Comparison of ENCODE assay signal across 8 cellular contexts in genomic region chr22:49992921-49993648, GRCh38. TPM values are rescaled to one million over a fixed set of nuclear protein-coding genes. Genes with fewer than 3 reads are reported as not detected.
DNase-seq lines count a peak whose midpoint lies in the region; ATAC-seq, FAIRE-seq and TF ChIP-seq lines count a peak whose summit lies in the region.

No MANE protein-coding gene starts in this region.

- peak overlapping the region; percentile 52 to 74; a peak in 5 of 6 replicates for H3K27ac ChIP-seq in A549
- no peak overlapping the region for H3K27ac ChIP-seq in SK-N-SH (ENCODE audit: low read depth in 2 of 2, low read length in 1 of 2)

- peak; percentile 60 for TF ChIP-seq CTCF in A549 (IDR thresholded peaks at IDR 0.05)
- TF ChIP-seq CTCF in SK-N-SH (IDR thresholded peaks at IDR 0.05), result peak; percentile 57

- POLR2A ChIA-PET in A549 (lab: Yijun Ruan, JAX) (no interaction called here), SK-N-SH (lab: Yijun Ruan, JAX) (no interaction called here)

- H3K4me3 ChIP-seq in A549 (no peak overlapping the region), SK-N-SH (ENCODE audit: low read depth in 2 of 2, low read length in 1 of 2) (no peak overlapping the region), adipocyte (ENCODE audit: low read length) (no peak overlapping the region)

- CTCF ChIA-PET in A549 (lab: Yijun Ruan, JAX), result interaction anchor here (0.6 to 6.5 kb wide), 17 partner anchors 9 to 683 kb away, joined by 3 to 39 read pairs (median 3); no protein-coding TSS in a partner anchor
- CTCF ChIA-PET in SK-N-SH (lab: Yijun Ruan, JAX), result interaction anchor here (0.5 to 4.1 kb wide), 19 partner anchors 11 to 254 kb away, joined by 3 to 45 read pairs (median 4); no protein-coding TSS in a partner anchor

- H3K9ac ChIP-seq in SK-N-SH (no peak overlapping the region), adipocyte (ENCODE audit: low read length) (no peak overlapping the region)

- no peaks in the 10 kb centered on the region for H3K36me3 ChIP-seq in SK-N-SH (replicated peaks in 1 of 2; ENCODE audit: control insufficient read depth in 1 of 2, insufficient read depth in 2 of 2, low read length in 1 of 2)
- H3K36me3 ChIP-seq in adipocyte (ENCODE audit: control insufficient read depth, insufficient read depth, low read length, severe bottlenecking), result no peaks in the 10 kb centered on the region

- peaks cover 8% of the 10 kb centered on the region; the same call in 1 of the 3 replicates for H3K9me3 ChIP-seq in A549
- H3K9me3 ChIP-seq in SK-N-SH, result peaks cover 7% of the 10 kb centered on the region; the same call in 1 of the 2 replicates
- H3K9me3 ChIP-seq in adipocyte (ENCODE audit: control insufficient read depth, low read length), result peaks cover 18% of the 10 kb centered on the region

- peak; percentile 92 to 96 for ATAC-seq in A549
- peak; percentile 90 for ATAC-seq in left ventricle myocardium superior
- ATAC-seq in sciatic nerve, result peak; percentile 54
- ATAC-seq in GM21786 (IDR thresholded peaks at IDR 0.05; ENCODE audit: unreplicated experiment), result no peak

- FAIRE-seq in A549 (lab: Jason Lieb, UNC), result no peak

- H3K4me1 ChIP-seq in A549, result no peaks in the 10 kb centered on the region
- H3K4me1 ChIP-seq in SK-N-SH (ENCODE audit: control insufficient read depth in 1 of 2, insufficient read depth in 2 of 2, low read depth in 1 of 2, low read length in 1 of 2), result no peaks in the 10 kb centered on the region
- H3K4me1 ChIP-seq in adipocyte (ENCODE audit: control insufficient read depth, insufficient read depth, low read length), result peaks cover 4% of the 10 kb centered on the region

- DNase-seq in A549 (ENCODE audit: low read depth in 1 of 2, low spot score in 1 of 2) (peak; percentile 44 to 65), GM19238 (ENCODE audit: insufficient read length, low spot score) (peak; percentile 60), SK-N-SH (peak; percentile 85), adipocyte (ENCODE audit: low read depth) (peak; percentile 74), left ventricle myocardium superior (peak; percentile 84), sciatic nerve (ENCODE audit: low spot score) (peak; percentile 74), NCI-H526 treated with DMSO at 0.1 percent for 48 hours (lab: John Stamatoyannopoulos, UW) (no peak)

- peak overlapping the region; percentile 69 for H3K4me2 ChIP-seq in A549
- H3K4me2 ChIP-seq in SK-N-SH, result no peak overlapping the region

- no peaks in the 10 kb centered on the region for H3K9me2 ChIP-seq in SK-N-SH

- no peaks in the 10 kb centered on the region for H3F3A ChIP-seq in SK-N-SH (replicated peaks; ENCODE audit: insufficient read depth)

- H3K27me3 ChIP-seq in SK-N-SH (ENCODE audit: insufficient read depth) (no peaks in the 10 kb centered on the region), adipocyte (replicated peaks; ENCODE audit: control insufficient read depth, insufficient read depth, low read length) (no peaks in the 10 kb centered on the region)

- no peak overlapping the region for H2AFZ ChIP-seq in SK-N-SH (ENCODE audit: low read depth)

- peak; percentile 50 to 66; a peak in 4 of 5 replicates for TF ChIP-seq RAD21 in A549 (conservative IDR thresholded peaks at IDR 0.05 in 1 of 2, IDR thresholded peaks at IDR 0.05 in 1 of 2)
- TF ChIP-seq RAD21 in SK-N-SH (IDR thresholded peaks at IDR 0.05; ENCODE audit: low read length), result peak; percentile 73

- H3K79me2 ChIP-seq in SK-N-SH (ENCODE audit: insufficient read depth), result no peaks in the 10 kb centered on the region

- TF ChIP-seq POLR2A in A549 (IDR thresholded peaks at IDR 0.05; ENCODE audit: low read length), result no peak

- no peaks in the 10 kb centered on the region for H4K20me1 ChIP-seq in SK-N-SH (ENCODE audit: insufficient read depth)

- WGBS in A549 (ENCODE audit: missing lambda C conversion rate), result 18% methylated on average over 12 of the region's 23 CpGs
- WGBS in SK-N-SH (ENCODE audit: low lambda C conversion rate), result 19% methylated on average over 19 of the region's 23 CpGs

- TF ChIP-seq EP300 in A549 (IDR thresholded peaks at IDR 0.05) (no peak), SK-N-SH (IDR thresholded peaks at IDR 0.05; ENCODE audit: borderline replicate concordance in 1 of 2, low read depth in 1 of 2, low read length in 1 of 2) (no peak)

- intact Hi-C loops in left ventricle myocardium superior (cut with micrococcal nuclease) (no loop called here), sciatic nerve (cut with DNase I) (no loop called here)

TF ChIP-seq in A549, 52 proteins besides CTCF, POLR2A, EP300 and RAD21:
- TF ChIP-seq SMC3 (IDR thresholded peaks at IDR 0.05) (peak; percentile 61), EHF (CRISPR knock-in tag; IDR thresholded peaks at IDR 0.05) (no peak), ATOH8 (CRISPR knock-in tag; IDR thresholded peaks at IDR 0.05; ENCODE audit: low read depth) (no peak)

TF ChIP-seq in SK-N-SH, 30 proteins besides CTCF, POLR2A, EP300 and RAD21:
- TF ChIP-seq FOXJ3 (CRISPR knock-in tag; IDR thresholded peaks at IDR 0.05), result no peak
- peak; percentile 77 for TF ChIP-seq SMC3 (IDR thresholded peaks at IDR 0.05; ENCODE audit: low read depth, low read length)

RNA-seq across cellular contexts. Expression of gene IL17REL, which starts 19.5 kb away (rescaled TPM):
- 0.03 TPM in 1 of 2 replicates, not detected in the other for polyA plus RNA-seq in A549 (2011; rRNA removed)
- polyA plus RNA-seq in A549 (2012; cell fraction: cytosol; rRNA removed), result 0.01 TPM in 1 of 2 replicates, not detected in the other
- 0.11 and 0.12 TPM in 2 replicates for polyA plus RNA-seq in A549 (2012; cell fraction: nucleus; rRNA removed)
- polyA plus RNA-seq in A549 (2017; fragmentation: RNase III; extraction: RNeasy Plus Mini Kit Qiagen cat#74134 plus additional on column Dnase treatment), result 0.06 to 0.08 TPM (median 0.07 TPM) in 3 replicates
- polyA minus RNA-seq in A549 (2011; rRNA and poly(A)+ RNA removed), result not detected in 2 replicates
- not detected in 2 replicates for polyA plus RNA-seq in SK-N-SH (2012; rRNA removed)
- not detected in 2 replicates for polyA plus RNA-seq in SK-N-SH (2012; cell fraction: cytosol; rRNA removed)
- 0.01 TPM in 1 of 2 replicates, not detected in the other for polyA plus RNA-seq in SK-N-SH (2012; cell fraction: nucleus; rRNA removed)
- total RNA-seq in left ventricle myocardium superior, result not detected
- not detected for total RNA-seq in sciatic nerve

RNA-seq across cellular contexts. Expression of gene PIM3, which starts 32.5 kb away (rescaled TPM):
- polyA plus RNA-seq in A549 (2011; rRNA removed) (3.8 and 4.4 TPM in 2 replicates), A549 (2017; fragmentation: RNase III; extraction: RNeasy Plus Mini Kit Qiagen cat#74134 plus additional on column Dnase treatment) (10.3 to 11.3 TPM (median 11.2 TPM) in 3 replicates), SK-N-SH (2012; rRNA removed) (9.9 and 15.3 TPM in 2 replicates)
- 17.0 and 25.0 TPM in 2 replicates for polyA plus RNA-seq in A549 (2012; cell fraction: cytosol; rRNA removed)
- polyA plus RNA-seq in A549 (2012; cell fraction: nucleus; rRNA removed), result 45.2 and 46.5 TPM in 2 replicates
- 1.6 and 3.0 TPM in 2 replicates for polyA minus RNA-seq in A549 (2011; rRNA and poly(A)+ RNA removed)
- polyA plus RNA-seq in SK-N-SH (2012; cell fraction: cytosol; rRNA removed), result 6.3 and 10.1 TPM in 2 replicates
- 22.4 and 23.7 TPM in 2 replicates for polyA plus RNA-seq in SK-N-SH (2012; cell fraction: nucleus; rRNA removed)
- total RNA-seq in left ventricle myocardium superior (65.1 TPM), sciatic nerve (62.2 TPM)

Comparison
In these comparisons a context has a peak if more than half of its experiments do, and no peak if none do; other contexts are left out.
1. H3K27ac ChIP-seq: peak in A549 (2 of 2); none in SK-N-SH (0 of 2).
2. Of the 12 proteins assayed by ChIP-seq in both A549 and SK-N-SH: peak only in A549: none; only in SK-N-SH: none; in both: CTCF, RAD21 and SMC3; in neither: 9.